ENCODE assay signal across 29 cellular contexts in the genomic region with DNA sequence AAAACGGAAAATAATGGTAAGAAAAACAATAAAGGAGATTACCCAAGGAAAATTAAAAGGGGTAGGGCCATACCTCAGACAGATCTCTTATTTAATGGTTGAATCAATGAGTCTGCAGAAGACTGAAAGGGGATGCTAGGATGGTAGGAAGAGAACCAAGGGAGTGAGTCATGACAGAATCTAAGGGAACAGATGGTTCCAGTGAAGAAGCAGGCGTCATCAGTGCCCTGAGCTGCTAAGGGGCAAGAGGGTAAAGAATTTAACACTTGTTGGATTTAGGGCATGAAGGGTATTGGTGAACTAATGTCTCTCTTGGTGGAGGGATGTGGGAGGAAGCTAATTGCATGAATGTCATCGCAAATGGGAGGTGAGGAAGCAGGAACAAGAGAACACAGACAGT.
"Had no signal": no experiment of that assay in that cellular context is flagged by ENCODE, and none has a peak within 500 bp of the region (broad histone marks: within the 10 kb centered on the region; RNA-seq: fewer than 3 reads in every experiment).

No MANE protein-coding gene starts in this region.

- DNase-seq: dermis blood vessel endothelial cell; effector memory CD4-positive, alpha-beta T cell; esophagus squamous epithelium; foreskin keratinocyte; heart left ventricle; left cardiac atrium; left lung; mesendoderm; midbrain; naive thymus-derived CD8-positive, alpha-beta T cell; nephron progenitor cell; nucleus accumbens; posterior cingulate gyrus; psoas muscle; right cardiac atrium; sigmoid colon; spleen; stimulated activated CD4-positive, alpha-beta T cell treated with anti-CD3 and anti-CD28 coated beads, Interleukin-2, amount 100 ng/mL, for 48 hours; stimulated activated naive CD4-positive, alpha-beta T cell; stimulated activated naive CD8-positive, alpha-beta T cell treated with anti-CD3 and anti-CD28 coated beads, Interleukin-15, amount 100 ng/mL, for 72 hours; transverse colon; upper lobe of right lung had no signal

- H3K36me3 ChIP-seq: esophagus squamous epithelium, gastroesophageal sphincter, heart left ventricle, left lung, sigmoid colon, spleen, suprapubic skin, transverse colon, upper lobe of right lung, vagina had no signal

- FAIRE-seq: endothelial cell of umbilical vein had no signal

- H3K27me3 ChIP-seq: esophagus squamous epithelium, gastroesophageal sphincter, heart left ventricle, hepatocyte, sigmoid colon, suprapubic skin, transverse colon, upper lobe of right lung, vagina had no signal

- H3K27ac ChIP-seq: coronary artery, esophagus squamous epithelium, foreskin keratinocyte, gastroesophageal sphincter, heart left ventricle, hepatocyte, left lung, psoas muscle, sigmoid colon, skin epidermis, spleen, suprapubic skin, transverse colon, upper lobe of right lung, vagina had no signal

- H3K9me3 ChIP-seq: esophagus squamous epithelium, gastroesophageal sphincter, heart left ventricle, left lung, psoas muscle, sigmoid colon, spleen, suprapubic skin, transverse colon, upper lobe of right lung, vagina had no signal

- H3K4me2 ChIP-seq: hepatocyte had no signal

- H3K4me1 ChIP-seq: esophagus squamous epithelium, foreskin keratinocyte, gastroesophageal sphincter, heart left ventricle, left lung, psoas muscle, spleen, suprapubic skin, transverse colon, upper lobe of right lung, vagina had no signal

- H2AFZ ChIP-seq: hepatocyte had no signal

- H3K4me3 ChIP-seq: coronary artery, esophagus squamous epithelium, gastroesophageal sphincter, heart left ventricle, hepatocyte, left lung, psoas muscle, sigmoid colon, skin epidermis, spleen, suprapubic skin, transverse colon, upper lobe of right lung, vagina had no signal
